Comparison of ENCODE assay signal across 29 cellular contexts in the genomic region with DNA sequence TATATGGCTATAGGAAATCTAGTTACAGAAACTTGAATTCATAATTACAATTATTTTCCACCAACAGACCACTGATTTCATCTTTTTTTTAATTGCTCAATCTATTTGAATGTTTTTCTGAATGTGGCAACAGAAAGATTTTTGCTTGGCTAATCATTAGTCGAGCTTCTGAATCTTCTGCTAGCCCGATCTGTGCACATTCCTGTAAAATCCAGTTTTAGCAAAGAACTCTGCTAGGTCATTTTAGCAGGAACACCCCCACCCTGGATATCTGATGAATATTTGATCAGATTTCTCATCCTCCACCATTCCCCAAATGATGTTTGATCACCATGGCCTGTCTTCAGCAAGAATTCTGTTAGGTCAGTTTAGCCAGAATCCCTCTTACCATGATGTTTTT.
"Had no signal": no experiment of that assay in that cellular context is flagged by ENCODE, and none has a peak within 500 bp of the region (broad histone marks: within the 10 kb centered on the region; RNA-seq: fewer than 3 reads in every experiment).

No MANE protein-coding gene starts in this region.

- H3K27me3 ChIP-seq: neutrophil, pancreas, spleen, suprapubic skin, testis, tibial artery, upper lobe of left lung, vagina had no signal

- H3K4me1 ChIP-seq: pancreas, prostate gland, spleen, suprapubic skin, testis, tibial artery, upper lobe of left lung, vagina had no signal

- H3K27ac ChIP-seq: neutrophil, pancreas, prostate gland, skin epidermis, spleen, suprapubic skin, testis, tibial artery, upper lobe of left lung, vagina had no signal

- H3K36me3 ChIP-seq: neutrophil, pancreas, prostate gland, spleen, suprapubic skin, tibial artery, upper lobe of left lung, vagina had no signal

- DNase-seq: naive thymus-derived CD8-positive, alpha-beta T cell; nephron progenitor cell; nucleus accumbens; pancreas; right cardiac atrium; spleen; stimulated activated CD4-positive, alpha-beta T cell treated with anti-CD3 and anti-CD28 coated beads, Interleukin-12 subunit alpha, Interleukin-12 subunit beta, amount 100 ng/mL, for 4 hours; stimulated activated CD4-positive, alpha-beta T cell treated with anti-CD3 and anti-CD28 coated beads, Interleukin-1b, Interleukin-23, amount 100 ng/mL, for 48 hours; stimulated activated CD4-positive, alpha-beta T cell treated with anti-CD3 and anti-CD28 coated beads, Interleukin-4, amount 100 ng/mL, for 1 hour; stimulated activated CD4-positive, alpha-beta T cell treated with anti-CD3 and anti-CD28 coated beads, Interleukin-4, amount 100 ng/mL, for 4 hours; stimulated activated CD8-positive, alpha-beta memory T cell treated with anti-CD3 and anti-CD28 coated beads, Interleukin-4, amount 100 ng/mL, for 48 hours; stimulated activated naive CD4-positive, alpha-beta T cell; stimulated activated naive CD8-positive, alpha-beta T cell treated with anti-CD3 and anti-CD28 coated beads, Interleukin-15, amount 100 ng/mL, for 72 hours; stimulated activated naive CD8-positive, alpha-beta T cell treated with anti-CD3 and anti-CD28 coated beads, Interleukin-15, Interleukin-2, amounts not matched to agents 100 U/mL and 50 U/mL, for 24 hours; substantia nigra; testis; tibial artery; trophoblast cell; upper lobe of left lung had no signal

- H3K4me3 ChIP-seq: pancreas, prostate gland, skin epidermis, smooth muscle cell, spleen, suprapubic skin, testis, tibial artery, upper lobe of left lung, vagina had no signal

- H3K9me3 ChIP-seq: neutrophil, pancreas, prostate gland, spleen, suprapubic skin, testis, tibial artery, upper lobe of left lung, vagina had no signal

- ATAC-seq: naive thymus-derived CD8-positive, alpha-beta T cell; natural killer cell treated with Interleukin-12 subunit alpha and Interleukin-12 subunit beta and Interleukin-15 and Interleukin-18, amount 100 ng/mL, for 72 hours; pancreas; right cardiac atrium; sciatic nerve; stimulated activated memory B cell treated with anti-CD40 and anti-IgM and Interleukin-4, amounts not matched to agents 10 μg/mL and 1 μg/mL and 100 μg/mL, for 72 hours; stimulated activated naive CD8-positive, alpha-beta T cell treated with anti-CD3 and anti-CD28 coated beads, Interleukin-15, amount 100 ng/mL, for 72 hours; stimulated activated naive CD8-positive, alpha-beta T cell treated with anti-CD3 and anti-CD28 coated beads, Interleukin-15, Interleukin-2, amounts not matched to agents 100 U/mL and 50 U/mL, for 24 hours had no signal

- H3K4me2 ChIP-seq: smooth muscle cell had no signal

- FAIRE-seq: pancreas, urothelium cell line had no signal
